Comparison of ENCODE assay signal across 10 cellular contexts in the genomic region with DNA sequence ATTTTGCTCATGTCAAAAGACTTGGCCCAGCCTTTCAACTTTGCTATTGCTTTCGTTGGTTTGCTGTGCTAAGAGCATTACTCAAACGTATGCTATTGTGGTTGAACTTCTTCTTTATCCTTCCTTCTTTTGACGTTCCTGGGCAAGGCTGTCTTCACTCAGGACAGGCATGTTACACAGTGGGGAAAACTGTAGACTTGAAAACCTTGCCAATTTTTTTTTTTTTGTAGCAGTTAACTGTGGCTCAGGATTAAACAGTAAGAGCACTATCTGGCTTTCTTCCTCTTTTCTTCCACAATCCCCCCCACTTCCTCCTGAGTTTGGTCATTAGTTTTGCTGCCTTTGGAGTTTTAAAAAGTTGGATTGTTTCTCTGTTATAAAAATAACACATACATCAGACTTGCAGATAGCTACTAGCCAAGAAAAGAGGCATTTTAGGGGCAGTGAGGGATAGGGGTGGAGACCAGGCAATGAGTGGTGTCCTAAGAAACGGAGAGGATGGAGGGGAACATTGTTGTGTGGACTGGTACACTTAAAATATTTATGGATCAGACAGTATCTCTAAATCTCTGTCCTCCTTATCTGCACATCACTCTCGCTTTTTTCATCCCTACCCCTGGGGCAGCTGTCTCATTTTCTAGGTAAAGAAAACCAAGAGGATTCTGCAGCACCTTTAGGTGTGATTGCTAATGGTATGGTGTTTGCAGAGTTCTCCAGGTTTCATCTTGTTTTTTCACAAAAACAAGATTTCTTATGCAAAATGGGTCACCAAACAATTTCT.
DNase-seq lines count a peak whose midpoint lies in the region; ATAC-seq and TF ChIP-seq lines count a peak whose summit lies in the region.
"Had no signal": no experiment of that assay in that cellular context is flagged by ENCODE, and none has a peak within 500 bp of the region (broad histone marks: within the 10 kb centered on the region; RNA-seq: fewer than 3 reads in every experiment).

No MANE protein-coding gene starts in this region.

- no peaks in the 10 kb centered on the region for H3K9me3 Mint-ChIP-seq in nephron progenitor cell
- H3K9me3 Mint-ChIP-seq: stimulated activated effector memory CD8-positive, alpha-beta T cell treated with anti-CD3 and anti-CD28 coated beads, Interleukin-12 subunit alpha, Interleukin-12 subunit beta, amount 100 ng/mL, for 72 hours had no signal

- H3K4me1 Mint-ChIP-seq in nephron progenitor cell = peaks cover 77% of the 10 kb centered on the region
- H3K4me1 Mint-ChIP-seq: stimulated activated effector memory CD8-positive, alpha-beta T cell treated with anti-CD3 and anti-CD28 coated beads, Interleukin-12 subunit alpha, Interleukin-12 subunit beta, amount 100 ng/mL, for 72 hours had no signal

- H3K36me3 Mint-ChIP-seq in nephron progenitor cell (ENCODE audit: low read depth) = no peaks in the 10 kb centered on the region
- H3K36me3 Mint-ChIP-seq: stimulated activated effector memory CD8-positive, alpha-beta T cell treated with anti-CD3 and anti-CD28 coated beads, Interleukin-12 subunit alpha, Interleukin-12 subunit beta, amount 100 ng/mL, for 72 hours had no signal

- peak overlapping the region; percentile 4 for H3K4me3 Mint-ChIP-seq in nephron progenitor cell
- H3K4me3 Mint-ChIP-seq: stimulated activated effector memory CD8-positive, alpha-beta T cell treated with anti-CD3 and anti-CD28 coated beads, Interleukin-12 subunit alpha, Interleukin-12 subunit beta, amount 100 ng/mL, for 72 hours had no signal

- DNase-seq in cardiac fibroblast (ENCODE audit: low read depth in 2 of 2) (peak; percentile 8 to 90), nephron progenitor cell (no peak), NCI-H187 (lab: John Stamatoyannopoulos, UW) (no peak), cerebellar nuclear complex (lab: John Stamatoyannopoulos, UW) (no peak)
- DNase-seq in stimulated activated naive CD4-positive, alpha-beta T cell (lab: John Stamatoyannopoulos, UW) = no peak
- DNase-seq in activated CD4-positive, CD25-positive, alpha-beta regulatory T cell (lab: John Stamatoyannopoulos, UW) = no peak
- DNase-seq: Caco-2 had no signal

- H3K27me3 Mint-ChIP-seq in nephron progenitor cell (ENCODE audit: low read depth, poor library complexity) = peaks cover 4% of the 10 kb centered on the region

- no peak for TF ChIP-seq CTCF in cardiac fibroblast (IDR thresholded peaks at IDR 0.05; ENCODE audit: low read depth, low read length)
- TF ChIP-seq CTCF in nephron progenitor cell (IDR thresholded peaks at IDR 0.05) = no peak

- peak overlapping the region; percentile 75 for H3K27ac Mint-ChIP-seq in nephron progenitor cell
- H3K27ac Mint-ChIP-seq: stimulated activated effector memory CD8-positive, alpha-beta T cell treated with anti-CD3 and anti-CD28 coated beads, Interleukin-12 subunit alpha, Interleukin-12 subunit beta, amount 100 ng/mL, for 72 hours had no signal

- ATAC-seq in GM18868 (IDR thresholded peaks at IDR 0.05; ENCODE audit: unreplicated experiment) (peak; percentile 37), HG03432 (IDR thresholded peaks at IDR 0.05; ENCODE audit: unreplicated experiment) (peak; percentile 34)
- ATAC-seq: stimulated activated effector memory CD8-positive, alpha-beta T cell treated with anti-CD3 and anti-CD28 coated beads, Interleukin-12 subunit alpha, Interleukin-12 subunit beta, amount 100 ng/mL, for 72 hours had no signal

- H3K4me3 ChIP-seq in cardiac fibroblast (replicated peaks in 1 of 2; ENCODE audit: low read depth in 2 of 2, low read length in 2 of 2) = no peak overlapping the region

Comparison
In these comparisons a context has a peak if more than half of its experiments do, and no peak if none do; other contexts are left out.
1. DNase-seq: peak in cardiac fibroblast (2 of 2); none in nephron progenitor cell (single experiment), NCI-H187 (0 of 2), stimulated activated naive CD4-positive, alpha-beta T cell (0 of 6), activated CD4-positive, CD25-positive, alpha-beta regulatory T cell (0 of 4) and cerebellar nuclear complex (0 of 2).